In genomic region chr19:49422407-49423277, GRCh38 we compare ENCODE assay signal across 6 cellular contexts. TPM values are rescaled to one million over a fixed set of nuclear protein-coding genes. Genes with fewer than 3 reads are reported as not detected.
DNase-seq lines count a peak whose midpoint lies in the region; ATAC-seq and TF ChIP-seq lines count a peak whose summit lies in the region.

No MANE protein-coding gene starts in this region.

- TF ChIP-seq CTCF in WTC11 (IDR thresholded peaks at IDR 0.05): peak; percentile 65; the same call in 1 of the 2 replicates

- H3K27me3 ChIP-seq in HUES48 (ENCODE audit: control insufficient read depth, insufficient read depth, low read length): peaks cover 61% of the 10 kb centered on the region
- no peaks in the 10 kb centered on the region for H3K27me3 ChIP-seq in right cardiac atrium (ENCODE audit: control insufficient read depth, insufficient read depth)

- H3K9me3 ChIP-seq in HUES48 (ENCODE audit: control insufficient read depth, insufficient read depth, low read length): no peaks in the 10 kb centered on the region
- no peaks in the 10 kb centered on the region for H3K9me3 ChIP-seq in right cardiac atrium (ENCODE audit: control insufficient read depth, low read length)

- intact Hi-C loops in right cardiac atrium (cut with DNase I): loop anchor here in 1 of 4 donors (10.0 kb wide), 1 partner anchor 198 kb away; no protein-coding TSS in a partner anchor

- POLR2A ChIA-PET in WTC11 (lab: Charles Lee): interaction anchor here (0.6 to 1.4 kb wide), 2 partner anchors 10 to 19 kb away, joined by 3 to 4 read pairs; no protein-coding TSS in a partner anchor

- peak overlapping the region; percentile 51; the same call in 1 of the 2 replicates for H3K4me3 ChIP-seq in HUES48 (ENCODE audit: low read depth, low read length)
- peak overlapping the region; percentile 0 for H3K4me3 ChIP-seq in right cardiac atrium (ENCODE audit: low read length)

- CTCF ChIA-PET in WTC11 (lab: Charles Lee): interaction anchor here (0.6 to 8.4 kb wide), 24 partner anchors 9 to 224 kb away, joined by 3 to 120 read pairs (median 4); partner anchors contain the start of genes DKKL1, KASH5, PIH1D1 and TEAD2

- peaks cover 88% of the 10 kb centered on the region for H3K27me3 Mint-ChIP-seq in WTC11 (ENCODE audit: low read depth)

- H3K4me1 ChIP-seq in HUES48 (ENCODE audit: control insufficient read depth, insufficient read depth, low read length) (peaks cover 17% of the 10 kb centered on the region), right cardiac atrium (ENCODE audit: control insufficient read depth, insufficient read depth, low read length) (no peaks in the 10 kb centered on the region)

- H3K27ac ChIP-seq in HUES48 (ENCODE audit: low read depth, low read length) (no peak overlapping the region), right cardiac atrium (ENCODE audit: low read length) (no peak overlapping the region)

- no peaks in the 10 kb centered on the region for H3K9me3 Mint-ChIP-seq in WTC11

- no peaks in the 10 kb centered on the region for H3K36me3 ChIP-seq in HUES48 (ENCODE audit: control insufficient read depth, insufficient read depth, low read length)

- ATAC-seq in WTC11 (peak; percentile 42), right cardiac atrium (peak; percentile 52 to 67), HG03108 (IDR thresholded peaks at IDR 0.05; ENCODE audit: unreplicated experiment) (no peak)

- peaks cover 75% of the 10 kb centered on the region for H3K4me1 Mint-ChIP-seq in WTC11

- H3K9ac ChIP-seq in HUES48 (ENCODE audit: low read depth, low read length): no peak overlapping the region

- peak overlapping the region; percentile 80 for H3K4me3 Mint-ChIP-seq in WTC11

- DNase-seq in WTC11 (ENCODE audit: low spot score) (peak; percentile 85), right cardiac atrium (peak; percentile 46 to 78 (median 73)), NCI-H2171 (lab: John Stamatoyannopoulos, UW) (no peak), SIG-M5 (lab: John Stamatoyannopoulos, UW) (no peak)

- WGBS in right cardiac atrium: 3% methylated on average over 69 of the region's 69 CpGs

- no peaks in the 10 kb centered on the region for H3K36me3 Mint-ChIP-seq in WTC11

- no peak overlapping the region for H3K27ac Mint-ChIP-seq in WTC11

TF ChIP-seq in WTC11, 78 proteins besides CTCF, POLR2A, EP300 and RAD21 (continues in another document):
- TF ChIP-seq NFE2L1 (CRISPR knock-in tag; IDR thresholded peaks at IDR 0.05) (no peak), OVOL2 (CRISPR knock-in tag; IDR thresholded peaks at IDR 0.05; ENCODE audit: borderline replicate concordance) (no peak), FOXK1 (CRISPR knock-in tag; IDR thresholded peaks at IDR 0.05) (no peak), SP1 (CRISPR knock-in tag; conservative IDR thresholded peaks at IDR 0.05) (peak; percentile 39; the same call in 1 of the 2 replicates), STAT6 (CRISPR knock-in tag; conservative IDR thresholded peaks at IDR 0.05; ENCODE audit: low read depth) (no peak), HMGA2 (CRISPR knock-in tag; IDR thresholded peaks at IDR 0.05) (no peak), E2F1 (CRISPR knock-in tag; IDR thresholded peaks at IDR 0.05) (no peak), RORB (CRISPR knock-in tag; IDR thresholded peaks at IDR 0.05) (no peak), JUN (CRISPR knock-in tag; IDR thresholded peaks at IDR 0.05) (no peak), ZNF317 (CRISPR knock-in tag; IDR thresholded peaks at IDR 0.05; ENCODE audit: borderline replicate concordance, low read depth) (0 out of 2 replicates have a peak, but pooled peaks have one; percentile 18), PREB (CRISPR knock-in tag; IDR thresholded peaks at IDR 0.05; ENCODE audit: borderline replicate concordance) (no peak), E2F5 (CRISPR knock-in tag; IDR thresholded peaks at IDR 0.05) (peak; percentile 89), CREM (CRISPR knock-in tag; IDR thresholded peaks at IDR 0.05) (peak; percentile 29; the same call in 1 of the 2 replicates), SMAD4 (CRISPR knock-in tag; IDR thresholded peaks at IDR 0.05) (no peak), FOXP4 (CRISPR knock-in tag; IDR thresholded peaks at IDR 0.05) (peak; percentile 71; the same call in 1 of the 2 replicates), NR3C1 (CRISPR knock-in tag; conservative IDR thresholded peaks at IDR 0.05; ENCODE audit: low read depth) (no peak)
- TF ChIP-seq, protein P1, sequence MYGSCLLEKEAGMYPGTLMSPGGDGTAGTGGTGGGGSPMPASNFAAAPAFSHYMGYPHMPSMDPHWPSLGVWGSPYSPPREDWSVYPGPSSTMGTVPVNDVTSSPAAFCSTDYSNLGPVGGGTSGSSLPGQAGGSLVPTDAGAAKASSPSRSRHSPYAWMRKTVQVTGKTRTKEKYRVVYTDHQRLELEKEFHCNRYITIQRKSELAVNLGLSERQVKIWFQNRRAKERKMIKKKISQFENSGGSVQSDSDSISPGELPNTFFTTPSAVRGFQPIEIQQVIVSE (CRISPR knock-in tag; IDR thresholded peaks at IDR 0.05; ENCODE audit: borderline replicate concordance): no peak

RNA-seq across cellular contexts. Expression of gene PTH2, which starts 0.6 kb away (rescaled TPM):
- total RNA-seq in WTC11 (2021) (1.0 to 1.7 TPM (median 1.5 TPM) in 3 replicates), right cardiac atrium (not detected)
- polyA plus RNA-seq in right cardiac atrium: not detected

RNA-seq across cellular contexts. Expression of gene GFY, which starts 2.5 kb away (rescaled TPM):
- 0.85 to 1.4 TPM (median 0.87 TPM) in 3 replicates for total RNA-seq in WTC11 (2021)
- total RNA-seq in right cardiac atrium: not detected
- polyA plus RNA-seq in right cardiac atrium: not detected

RNA-seq across cellular contexts. Expression of gene SLC17A7, which starts 18.7 kb away (rescaled TPM):
- total RNA-seq in WTC11 (2021) (1.6 to 2.8 TPM (median 2.1 TPM) in 3 replicates), right cardiac atrium (1 to 10 TPM in 2 of 4 donors, under 1 TPM in 2; 0.48 to 1.2 (median 0.93) TPM)
- polyA plus RNA-seq in right cardiac atrium: 1.1 TPM

RNA-seq across cellular contexts. Expression of gene PIH1D1, which starts 29.0 kb away (rescaled TPM):
- 153 to 170 TPM (median 156 TPM) in 3 replicates for total RNA-seq in WTC11 (2021)
- 10 to 100 TPM; 35.2 to 43.8 (median 38.2) TPM for total RNA-seq in right cardiac atrium
- polyA plus RNA-seq in right cardiac atrium: 34.9 TPM

RNA-seq across cellular contexts. Expression of gene ALDH16A1, which starts 30.4 kb away (rescaled TPM):
- total RNA-seq in WTC11 (2021) (44.3 to 53.6 TPM (median 52.6 TPM) in 3 replicates), right cardiac atrium (10 to 100 TPM; 11.1 to 17.7 (median 11.9) TPM)
- polyA plus RNA-seq in right cardiac atrium: 9.3 TPM

Comparison
In these comparisons a context has a peak if more than half of its experiments do, and no peak if none do; other contexts are left out.
1. DNase-seq: peak in WTC11 (single experiment) and right cardiac atrium (3 of 3); none in NCI-H2171 (single experiment) and SIG-M5 (single experiment).